Comparison of ENCODE assay signal across 25 cellular contexts in genomic region chr7:157849341-157849596, GRCh38.
DNase-seq lines count a peak whose midpoint lies in the region; ATAC-seq and TF ChIP-seq lines count a peak whose summit lies in the region.
"Had no signal": no experiment of that assay in that cellular context is flagged by ENCODE, and none has a peak within 500 bp of the region (broad histone marks: within the 10 kb centered on the region; RNA-seq: fewer than 3 reads in every experiment).

No MANE protein-coding gene starts in this region.

- H3K36me3 Mint-ChIP-seq in activated CD4-positive, alpha-beta T cell treated with anti-CD3 and anti-CD28 coated beads, Interleukin-2, amount 10 ng/mL, durations not matched to agents 7 days and 5 days (ENCODE audit: low read depth) = no peaks in the 10 kb centered on the region
- H3K36me3 Mint-ChIP-seq: CD14-positive monocyte; CD4-positive, alpha-beta memory T cell; CD4-positive, CD25-positive, alpha-beta regulatory T cell; CD8-positive, alpha-beta memory T cell had no signal

- H3K4me1 ChIP-seq in spleen = peaks cover 0 to 34% (median 17%) of the 10 kb centered on the region in 6 donors
- H3K4me1 ChIP-seq in foreskin keratinocyte = no peaks in the 10 kb centered on the region
- H3K4me1 ChIP-seq: A549 had no signal

- no peak for TF ChIP-seq POLR2A in spleen (IDR thresholded peaks at IDR 0.05)

- H3K9me3 ChIP-seq in iPS-18c (ENCODE audit: control insufficient read depth, insufficient read depth, low read length) = peaks cover 69% of the 10 kb centered on the region
- H3K9me3 ChIP-seq in spleen = no peaks in the 10 kb centered on the region
- H3K9me3 ChIP-seq: A549, BLaER1 had no signal

- intact Hi-C loops in spleen (cut with DNase I; ENCODE audit: low total_unique reads) = no loop called here

- H3K4me3 ChIP-seq in iPS-18c (ENCODE audit: insufficient read depth, low read depth, low read length) = peak overlapping the region; percentile 20; the same call in 1 of the 2 replicates
- H3K4me3 ChIP-seq in spleen = no peak overlapping the region
- H3K4me3 ChIP-seq: A549, BLaER1, GM12878 had no signal

- H3K36me3 ChIP-seq in spleen = no peaks in the 10 kb centered on the region
- H3K36me3 ChIP-seq: BLaER1 had no signal

- POLR2A ChIA-PET in activated CD4-positive, alpha-beta T cell treated with anti-CD3 and anti-CD28 coated beads, Interleukin-2, amount 10 ng/mL, durations not matched to agents 7 days and 5 days (lab: Charles Lee) = no interaction called here

- 62 to 91% (median 78%) methylated on average over 6 of the region's 6 CpGs for WGBS in spleen, 5 donors

- H3K4me1 Mint-ChIP-seq in activated CD4-positive, alpha-beta T cell treated with anti-CD3 and anti-CD28 coated beads, Interleukin-2, amount 10 ng/mL, durations not matched to agents 7 days and 5 days = peaks cover 19% of the 10 kb centered on the region

- H3K27ac ChIP-seq in spleen (no peak overlapping the region), foreskin keratinocyte (no peak overlapping the region)
- H3K27ac ChIP-seq: 22Rv1, A549, BLaER1 had no signal

- ATAC-seq in foreskin keratinocyte = no peak
- ATAC-seq: A549, GM12878 had no signal

- H3K4me3 Mint-ChIP-seq in activated CD4-positive, alpha-beta T cell treated with anti-CD3 and anti-CD28 coated beads, Interleukin-2, amount 10 ng/mL, durations not matched to agents 7 days and 5 days = no peak overlapping the region
- H3K4me3 Mint-ChIP-seq: B cell; CD14-positive monocyte; CD4-positive, alpha-beta memory T cell; CD4-positive, CD25-positive, alpha-beta regulatory T cell; CD8-positive, alpha-beta memory T cell had no signal

- TF ChIP-seq CTCF in spleen (IDR thresholded peaks at IDR 0.05 in 8 of 11, conservative IDR thresholded peaks at IDR 0.05 in 3 of 11) (no peak), foreskin keratinocyte (conservative IDR thresholded peaks at IDR 0.05) (no peak)

- H3K27me3 ChIP-seq in spleen (replicated peaks in 1 of 7) (peaks cover 0 to 24% (median 0%) of the 10 kb centered on the region in 7 donors), foreskin keratinocyte (no peaks in the 10 kb centered on the region)
- H3K27me3 ChIP-seq: BLaER1 had no signal

- CTCF ChIA-PET in activated CD4-positive, alpha-beta T cell treated with anti-CD3 and anti-CD28 coated beads, Interleukin-2, amount 10 ng/mL, durations not matched to agents 7 days and 5 days (lab: Charles Lee) = interaction anchor here (2.2 kb wide), 1 partner anchor 16 kb away, joined by 5 read pairs; no protein-coding TSS in a partner anchor

- no peaks in the 10 kb centered on the region for H3K27me3 Mint-ChIP-seq in activated CD4-positive, alpha-beta T cell treated with anti-CD3 and anti-CD28 coated beads, Interleukin-2, amount 10 ng/mL, durations not matched to agents 7 days and 5 days
- H3K27me3 Mint-ChIP-seq: B cell had no signal

- no peaks in the 10 kb centered on the region for H3K9me3 Mint-ChIP-seq in activated CD4-positive, alpha-beta T cell treated with anti-CD3 and anti-CD28 coated beads, Interleukin-2, amount 10 ng/mL, durations not matched to agents 7 days and 5 days
- H3K9me3 Mint-ChIP-seq: CD4-positive, alpha-beta memory T cell; CD8-positive, alpha-beta memory T cell had no signal

- H3K27ac Mint-ChIP-seq in activated CD4-positive, alpha-beta T cell treated with anti-CD3 and anti-CD28 coated beads, Interleukin-2, amount 10 ng/mL, durations not matched to agents 7 days and 5 days = peak overlapping the region; percentile 10
- H3K27ac Mint-ChIP-seq: B cell; CD4-positive, alpha-beta memory T cell had no signal

- DNase-seq in activated CD4-positive, alpha-beta T cell treated with anti-CD3 and anti-CD28 coated beads, Interleukin-2, amount 10 ng/mL, durations not matched to agents 7 days and 5 days = no peak
- DNase-seq in activated CD4-positive, alpha-beta T cell treated with anti-CD3 and anti-CD28 coated beads for 48 hours = no peak
- peak; percentile 65 for DNase-seq in spleen
- no peak for DNase-seq in NOMO-1 (lab: John Stamatoyannopoulos, UW; ENCODE audit: unreplicated experiment in 2 of 2)
- DNase-seq in foreskin keratinocyte = no peak
- DNase-seq: AML-193; C1 segment of cervical spinal cord; CD4-positive, alpha-beta memory T cell; CD4-positive, CD25-positive, alpha-beta regulatory T cell; CD8-positive, alpha-beta memory T cell; COR-L47; DMS 273 treated with DMSO at 0.1 percent for 48 hours; DMS153; DMS53; DMS79; DND-41; EL; GDM1 had no signal
